1 cellular context compared by ENCODE assay signal in the genomic region with DNA sequence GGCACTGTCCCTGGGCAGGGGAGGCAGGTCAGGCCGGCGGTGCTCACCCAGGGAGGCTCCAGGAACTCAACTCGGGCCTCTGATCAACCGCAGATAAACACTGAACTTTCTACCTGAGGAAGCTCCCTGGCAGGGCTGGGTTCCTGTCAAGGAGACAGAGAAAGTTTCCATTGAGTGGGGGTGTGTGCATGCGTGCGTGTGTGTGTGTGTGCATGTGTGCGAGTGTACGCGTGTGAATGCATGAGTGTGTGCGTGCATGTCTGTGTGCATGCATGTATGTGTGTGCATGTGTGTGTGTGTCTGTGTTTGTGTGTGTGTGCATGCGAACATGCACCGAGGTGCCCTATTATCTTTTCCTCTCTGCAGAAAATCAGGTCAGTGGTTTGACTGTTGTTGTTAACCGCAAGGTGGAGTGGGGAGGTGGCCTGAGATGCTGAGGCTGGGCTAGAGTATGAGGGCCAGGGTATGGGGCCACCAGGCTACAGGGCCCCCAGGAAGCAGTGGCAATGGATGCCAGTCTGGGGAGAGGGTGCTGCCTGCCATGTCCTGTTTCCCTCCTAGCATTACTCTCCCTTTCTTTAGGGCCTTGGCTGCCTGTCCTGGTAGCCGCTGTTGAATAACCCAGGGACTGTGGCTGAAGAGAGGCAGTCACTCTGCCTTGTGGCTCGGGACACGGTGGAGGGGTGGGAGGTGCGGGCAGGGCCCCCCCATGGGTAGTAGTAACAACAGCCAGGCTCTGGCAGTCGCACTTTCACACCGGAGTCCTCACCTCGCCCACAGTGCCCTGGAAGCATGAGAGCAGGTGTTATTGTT.
TF ChIP-seq lines count a peak whose summit lies in the region.

No MANE protein-coding gene starts in this region.

TF ChIP-seq in GM12878, 131 proteins besides CTCF, POLR2A, EP300 and RAD21 (continues in another document):
- TF ChIP-seq ZNF384 (IDR thresholded peaks at IDR 0.05; ENCODE audit: borderline replicate concordance, low read depth, low read length) (no peak), SIX5 (IDR thresholded peaks at IDR 0.05; ENCODE audit: low read depth, low read length, severe bottlenecking) (no peak), ZBED1 (IDR thresholded peaks at IDR 0.05; ENCODE audit: borderline replicate concordance) (no peak), E4F1 (IDR thresholded peaks at IDR 0.05; ENCODE audit: borderline replicate concordance, partially characterized antibody) (peak; percentile 41), HCFC1 (IDR thresholded peaks at IDR 0.05; ENCODE audit: low read length) (no peak), SRF (IDR thresholded peaks at IDR 0.05; ENCODE audit: low read depth in 2 of 2, low read length in 2 of 2) (no peak), ATF2 (IDR thresholded peaks at IDR 0.05; ENCODE audit: low read length) (no peak), ZNF274 (IDR thresholded peaks at IDR 0.05; ENCODE audit: insufficient read depth, insufficient read length) (no peak), ZNF207 (IDR thresholded peaks at IDR 0.05; ENCODE audit: borderline replicate concordance) (no peak), CHD4 (IDR thresholded peaks at IDR 0.05) (no peak), POLR2AphosphoS5 (IDR thresholded peaks at IDR 0.05; ENCODE audit: low read length) (0 out of 2 replicates have a peak, but pooled peaks have one; percentile 16), IKZF2 (IDR thresholded peaks at IDR 0.05) (peak; percentile 81 to 95), ZNF217 (IDR thresholded peaks at IDR 0.05) (no peak), TCF12 (IDR thresholded peaks at IDR 0.05; ENCODE audit: low read depth, low read length) (no peak), TAF1 (IDR thresholded peaks at IDR 0.05; ENCODE audit: borderline replicate concordance, low read depth, low read length) (no peak), KLF5 (IDR thresholded peaks at IDR 0.05; ENCODE audit: partially characterized antibody) (no peak), REST (IDR thresholded peaks at IDR 0.05; ENCODE audit: low read depth, low read length) (no peak), ATF7 (IDR thresholded peaks at IDR 0.05; ENCODE audit: low read depth) (peak; percentile 67), MTA3 (IDR thresholded peaks at IDR 0.05; ENCODE audit: borderline replicate concordance, low read length) (no peak), IRF3 (IDR thresholded peaks at IDR 0.05) (no peak), NR2F1 (conservative IDR thresholded peaks at IDR 0.05) (no peak; the same call in 1 of the 2 replicates), SUPT20H (IDR thresholded peaks at IDR 0.05; ENCODE audit: borderline replicate concordance, control insufficient read depth, low read depth, low read length) (no peak), ZSCAN29 (IDR thresholded peaks at IDR 0.05) (no peak), IKZF1 (conservative IDR thresholded peaks at IDR 0.05) (peak; percentile 87), LARP7 (IDR thresholded peaks at IDR 0.05) (no peak), ZBTB40 (IDR thresholded peaks at IDR 0.05; ENCODE audit: borderline replicate concordance) (no peak), SP1 (IDR thresholded peaks at IDR 0.05; ENCODE audit: low read depth, low read length) (no peak), MYC (IDR thresholded peaks at IDR 0.05; ENCODE audit: insufficient read depth, insufficient read length, insufficient replicate concordance, low read length, severe bottlenecking) (no peak), YBX1 (IDR thresholded peaks at IDR 0.05) (no peak), CBFB (IDR thresholded peaks at IDR 0.05; ENCODE audit: low read depth) (0 out of 2 replicates have a peak, but pooled peaks have one; percentile 59), RB1 (IDR thresholded peaks at IDR 0.05; ENCODE audit: borderline replicate concordance) (no peak)
- TF ChIP-seq, protein P1, sequence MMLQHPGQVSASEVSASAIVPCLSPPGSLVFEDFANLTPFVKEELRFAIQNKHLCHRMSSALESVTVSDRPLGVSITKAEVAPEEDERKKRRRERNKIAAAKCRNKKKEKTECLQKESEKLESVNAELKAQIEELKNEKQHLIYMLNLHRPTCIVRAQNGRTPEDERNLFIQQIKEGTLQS (IDR thresholded peaks at IDR 0.05; ENCODE audit: borderline replicate concordance, extremely low read depth, low read depth, low read length), result no peak
- TF ChIP-seq, protein P2, sequence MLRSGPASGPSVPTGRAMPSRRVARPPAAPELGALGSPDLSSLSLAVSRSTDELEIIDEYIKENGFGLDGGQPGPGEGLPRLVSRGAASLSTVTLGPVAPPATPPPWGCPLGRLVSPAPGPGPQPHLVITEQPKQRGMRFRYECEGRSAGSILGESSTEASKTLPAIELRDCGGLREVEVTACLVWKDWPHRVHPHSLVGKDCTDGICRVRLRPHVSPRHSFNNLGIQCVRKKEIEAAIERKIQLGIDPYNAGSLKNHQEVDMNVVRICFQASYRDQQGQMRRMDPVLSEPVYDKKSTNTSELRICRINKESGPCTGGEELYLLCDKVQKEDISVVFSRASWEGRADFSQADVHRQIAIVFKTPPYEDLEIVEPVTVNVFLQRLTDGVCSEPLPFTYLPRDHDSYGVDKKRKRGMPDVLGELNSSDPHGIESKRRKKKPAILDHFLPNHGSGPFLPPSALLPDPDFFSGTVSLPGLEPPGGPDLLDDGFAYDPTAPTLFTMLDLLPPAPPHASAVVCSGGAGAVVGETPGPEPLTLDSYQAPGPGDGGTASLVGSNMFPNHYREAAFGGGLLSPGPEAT (IDR thresholded peaks at IDR 0.05; ENCODE audit: low read depth), result peak; percentile 87
- TF ChIP-seq, protein P3, sequence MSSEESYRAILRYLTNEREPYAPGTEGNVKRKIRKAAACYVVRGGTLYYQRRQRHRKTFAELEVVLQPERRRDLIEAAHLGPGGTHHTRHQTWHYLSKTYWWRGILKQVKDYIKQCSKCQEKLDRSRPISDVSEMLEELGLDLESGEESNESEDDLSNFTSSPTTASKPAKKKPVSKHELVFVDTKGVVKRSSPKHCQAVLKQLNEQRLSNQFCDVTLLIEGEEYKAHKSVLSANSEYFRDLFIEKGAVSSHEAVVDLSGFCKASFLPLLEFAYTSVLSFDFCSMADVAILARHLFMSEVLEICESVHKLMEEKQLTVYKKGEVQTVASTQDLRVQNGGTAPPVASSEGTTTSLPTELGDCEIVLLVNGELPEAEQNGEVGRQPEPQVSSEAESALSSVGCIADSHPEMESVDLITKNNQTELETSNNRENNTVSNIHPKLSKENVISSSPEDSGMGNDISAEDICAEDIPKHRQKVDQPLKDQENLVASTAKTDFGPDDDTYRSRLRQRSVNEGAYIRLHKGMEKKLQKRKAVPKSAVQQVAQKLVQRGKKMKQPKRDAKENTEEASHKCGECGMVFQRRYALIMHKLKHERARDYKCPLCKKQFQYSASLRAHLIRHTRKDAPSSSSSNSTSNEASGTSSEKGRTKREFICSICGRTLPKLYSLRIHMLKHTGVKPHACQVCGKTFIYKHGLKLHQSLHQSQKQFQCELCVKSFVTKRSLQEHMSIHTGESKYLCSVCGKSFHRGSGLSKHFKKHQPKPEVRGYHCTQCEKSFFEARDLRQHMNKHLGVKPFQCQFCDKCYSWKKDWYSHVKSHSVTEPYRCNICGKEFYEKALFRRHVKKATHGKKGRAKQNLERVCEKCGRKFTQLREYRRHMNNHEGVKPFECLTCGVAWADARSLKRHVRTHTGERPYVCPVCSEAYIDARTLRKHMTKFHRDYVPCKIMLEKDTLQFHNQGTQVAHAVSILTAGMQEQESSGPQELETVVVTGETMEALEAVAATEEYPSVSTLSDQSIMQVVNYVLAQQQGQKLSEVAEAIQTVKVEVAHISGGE (CRISPR knock-in tag; IDR thresholded peaks at IDR 0.05), result no peak
- TF ChIP-seq, protein P4, sequence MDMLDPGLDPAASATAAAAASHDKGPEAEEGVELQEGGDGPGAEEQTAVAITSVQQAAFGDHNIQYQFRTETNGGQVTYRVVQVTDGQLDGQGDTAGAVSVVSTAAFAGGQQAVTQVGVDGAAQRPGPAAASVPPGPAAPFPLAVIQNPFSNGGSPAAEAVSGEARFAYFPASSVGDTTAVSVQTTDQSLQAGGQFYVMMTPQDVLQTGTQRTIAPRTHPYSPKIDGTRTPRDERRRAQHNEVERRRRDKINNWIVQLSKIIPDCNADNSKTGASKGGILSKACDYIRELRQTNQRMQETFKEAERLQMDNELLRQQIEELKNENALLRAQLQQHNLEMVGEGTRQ (IDR thresholded peaks at IDR 0.05; ENCODE audit: borderline replicate concordance, low read depth, low read length), result no peak
